Comparison of ENCODE assay signal across 21 cellular contexts in genomic region chr2:654896-655295, GRCh38. TPM values are rescaled to one million over a fixed set of nuclear protein-coding genes. Genes with fewer than 3 reads are reported as not detected.
DNase-seq lines count a peak whose midpoint lies in the region; ATAC-seq and TF ChIP-seq lines count a peak whose summit lies in the region.
"Had no signal": no experiment of that assay in that cellular context is flagged by ENCODE, and none has a peak within 500 bp of the region (broad histone marks: within the 10 kb centered on the region; RNA-seq: fewer than 3 reads in every experiment).

No MANE protein-coding gene starts in this region.

- no peaks in the 10 kb centered on the region for H3K27me3 Mint-ChIP-seq in activated T-helper 17 cell treated with anti-CD3 and anti-CD28 coated beads, Interleukin-2, amount 50 U/mL, for 72 hours

- no peak for ATAC-seq in activated T-helper 17 cell treated with anti-CD3 and anti-CD28 coated beads, Interleukin-2, amount 50 U/mL, for 72 hours (replicated peaks)
- ATAC-seq in GM18505 (IDR thresholded peaks at IDR 0.05; ENCODE audit: unreplicated experiment): no peak
- ATAC-seq: SK-N-SH treated with all-trans-retinoic acid at 6 μM for 48 hours had no signal

- no peak overlapping the region for H3K9ac ChIP-seq in BLaER1
- no peak overlapping the region for H3K9ac ChIP-seq in BLaER1 treated with 17β-estradiol and CSF1 and Interleukin-3, amounts not matched to agents 10 nM and 100 nM

- no peaks in the 10 kb centered on the region for H4K20me1 ChIP-seq in BLaER1
- no peaks in the 10 kb centered on the region for H4K20me1 ChIP-seq in BLaER1 treated with 17β-estradiol and CSF1 and Interleukin-3, amounts not matched to agents 10 nM and 100 nM

- no peaks in the 10 kb centered on the region for H3K9me3 Mint-ChIP-seq in activated T-helper 17 cell treated with anti-CD3 and anti-CD28 coated beads, Interleukin-2, amount 50 U/mL, for 72 hours

- H3K4me1 Mint-ChIP-seq in activated T-helper 17 cell treated with anti-CD3 and anti-CD28 coated beads, Interleukin-2, amount 50 U/mL, for 72 hours: peaks cover 32% of the 10 kb centered on the region
- H3K4me1 Mint-ChIP-seq: CD14-positive monocyte had no signal

- H3K4me3 Mint-ChIP-seq in activated T-helper 17 cell treated with anti-CD3 and anti-CD28 coated beads, Interleukin-2, amount 50 U/mL, for 72 hours: no peak overlapping the region
- H3K4me3 Mint-ChIP-seq: CD14-positive monocyte had no signal

- H3K36me3 Mint-ChIP-seq in activated T-helper 17 cell treated with anti-CD3 and anti-CD28 coated beads, Interleukin-2, amount 50 U/mL, for 72 hours (ENCODE audit: low read depth): no peaks in the 10 kb centered on the region
- H3K36me3 Mint-ChIP-seq: CD14-positive monocyte had no signal

- peaks cover 85% of the 10 kb centered on the region for H3K4me1 ChIP-seq in BLaER1
- peaks cover 13 to 83% (median 62%) of the 10 kb centered on the region in 10 experiments for H3K4me1 ChIP-seq in BLaER1 treated with 17β-estradiol and CSF1 and Interleukin-3, amounts not matched to agents 10 nM and 100 nM
- H3K4me1 ChIP-seq: Caco-2 had no signal

- no peaks in the 10 kb centered on the region for H3K36me3 ChIP-seq in BLaER1
- no peaks in the 10 kb centered on the region for H3K36me3 ChIP-seq in BLaER1 treated with 17β-estradiol and CSF1 and Interleukin-3, amounts not matched to agents 10 nM and 100 nM

- no peaks in the 10 kb centered on the region for H3K27me3 ChIP-seq in BLaER1
- no peaks in the 10 kb centered on the region for H3K27me3 ChIP-seq in BLaER1 treated with 17β-estradiol and CSF1 and Interleukin-3, amounts not matched to agents 10 nM and 100 nM

- DNase-seq in mesenteric fat pad (ENCODE audit: low spot score) (peak; percentile 60), NCI-H1092 treated with DMSO at 0.1 percent for 48 hours (lab: John Stamatoyannopoulos, UW) (no peak), CD1c-positive myeloid dendritic cell (ENCODE audit: extremely low spot score) (no peak)
- DNase-seq: ACHN, Caco-2, GF-D8, GOT3, KBM-7, MV-4-11, NCI-H1417 treated with DMSO at 0.1 percent for 48 hours, NCI-H1930, NCI-H226, NCI-H524 treated with DMSO at 0.1 percent for 48 hours, RPMI8226, SIG-M5 had no signal

- peak overlapping the region; percentile 79 for H3K4me2 ChIP-seq in BLaER1
- peak overlapping the region in 7 of 11 experiments; percentile 58 to 81 (median 73); a peak in 11 of 22 replicates for H3K4me2 ChIP-seq in BLaER1 treated with 17β-estradiol and CSF1 and Interleukin-3, amounts not matched to agents 10 nM and 100 nM

- no peaks in the 10 kb centered on the region for H3K9me3 ChIP-seq in BLaER1
- H3K9me3 ChIP-seq in BLaER1 treated with 17β-estradiol and CSF1 and Interleukin-3, amounts not matched to agents 10 nM and 100 nM (replicated peaks in 1 of 11): no peaks in the 10 kb centered on the region
- H3K9me3 ChIP-seq: Caco-2 had no signal

- H3K27ac ChIP-seq in BLaER1: peak overlapping the region; percentile 79
- H3K27ac ChIP-seq in BLaER1 treated with 17β-estradiol and CSF1 and Interleukin-3, amounts not matched to agents 10 nM and 100 nM: peak overlapping the region in 3 of 11 experiments; percentile 46 to 67 (median 54); a peak in 3 of 22 replicates

- H3K4me3 ChIP-seq in BLaER1: no peak overlapping the region
- no peak overlapping the region for H3K4me3 ChIP-seq in BLaER1 treated with 17β-estradiol and CSF1 and Interleukin-3, amounts not matched to agents 10 nM and 100 nM

- TF ChIP-seq POLR2A in GM18505 (IDR thresholded peaks at IDR 0.05; ENCODE audit: borderline replicate concordance, extremely low read depth, insufficient read depth, insufficient read length): no peak

- peak overlapping the region; percentile 15 for H3K27ac Mint-ChIP-seq in activated T-helper 17 cell treated with anti-CD3 and anti-CD28 coated beads, Interleukin-2, amount 50 U/mL, for 72 hours
- H3K27ac Mint-ChIP-seq: CD14-positive monocyte had no signal

RNA-seq across cellular contexts. Expression of gene TMEM18, which starts 22.3 kb away (rescaled TPM):
- 10 to 100 TPM; 35.4 to 36.6 TPM for total RNA-seq in activated T-helper 17 cell treated with anti-CD3 and anti-CD28 coated beads, Interleukin-2, amount 50 U/mL, for 72 hours
- total RNA-seq in mesenteric fat pad: 19.8 TPM
